ENCODE assay signal across 27 cellular contexts in genomic region chrX:64192673-64193072, GRCh38. TPM values are rescaled to one million over a fixed set of nuclear protein-coding genes. Genes with fewer than 3 reads are reported as not detected.
"Had no signal": no experiment of that assay in that cellular context is flagged by ENCODE, and none has a peak within 500 bp of the region (broad histone marks: within the 10 kb centered on the region; RNA-seq: fewer than 3 reads in every experiment).

No MANE protein-coding gene starts in this region.

- H3K4me1 Mint-ChIP-seq: central memory CD8-positive, alpha-beta T cell; natural killer cell; stimulated activated effector memory CD8-positive, alpha-beta T cell treated with anti-CD3 and anti-CD28 coated beads, Interleukin-12 subunit alpha, Interleukin-12 subunit beta, amount 100 ng/mL, for 72 hours had no signal

- ATAC-seq: left colon; natural killer cell; pancreas; stimulated activated effector memory CD8-positive, alpha-beta T cell treated with anti-CD3 and anti-CD28 coated beads, Interleukin-12 subunit alpha, Interleukin-12 subunit beta, amount 100 ng/mL, for 72 hours had no signal

- H3K9me3 Mint-ChIP-seq: central memory CD8-positive, alpha-beta T cell; memory B cell; natural killer cell; stimulated activated effector memory CD8-positive, alpha-beta T cell treated with anti-CD3 and anti-CD28 coated beads, Interleukin-12 subunit alpha, Interleukin-12 subunit beta, amount 100 ng/mL, for 72 hours had no signal

- DNase-seq: colonic mucosa; dermis blood vessel endothelial cell; effector memory CD4-positive, alpha-beta T cell; foreskin melanocyte; left colon; natural killer cell; occipital lobe; pancreas; sigmoid colon; stimulated activated CD4-positive, alpha-beta T cell treated with anti-CD3 and anti-CD28 coated beads, Interleukin-2, amount 100 ng/mL, for 24 hours; stimulated activated CD4-positive, alpha-beta T cell treated with anti-CD3 and anti-CD28 coated beads, Interleukin-4, amount 100 ng/mL, for 24 hours; stimulated activated naive CD4-positive, alpha-beta T cell treated with Interleukin-2 at 50 U/mL for 16 hours; stomach; thyroid gland; trophoblast cell had no signal

- H3K4me3 ChIP-seq: colonic mucosa, esophagus muscularis mucosa, hepatocyte, lung, pancreas, sigmoid colon, stomach, thyroid gland had no signal

- H3K27me3 ChIP-seq: colonic mucosa, esophagus muscularis mucosa, hepatocyte, pancreas, sigmoid colon, stomach, thyroid gland had no signal

- H2AFZ ChIP-seq: hepatocyte had no signal

- H3K27me3 Mint-ChIP-seq: central memory CD8-positive, alpha-beta T cell; memory B cell had no signal

- H3K4me2 ChIP-seq: hepatocyte had no signal

- H3K79me2 ChIP-seq: hepatocyte had no signal

- H3K9me3 ChIP-seq: colonic mucosa, esophagus muscularis mucosa, pancreas, sigmoid colon, stomach, thyroid gland had no signal

- H3K4me3 Mint-ChIP-seq: central memory CD8-positive, alpha-beta T cell; memory B cell; natural killer cell; stimulated activated effector memory CD8-positive, alpha-beta T cell treated with anti-CD3 and anti-CD28 coated beads, Interleukin-12 subunit alpha, Interleukin-12 subunit beta, amount 100 ng/mL, for 72 hours had no signal

- H3K27ac Mint-ChIP-seq: memory B cell; natural killer cell; stimulated activated effector memory CD8-positive, alpha-beta T cell treated with anti-CD3 and anti-CD28 coated beads, Interleukin-12 subunit alpha, Interleukin-12 subunit beta, amount 100 ng/mL, for 72 hours had no signal

- H3K27ac ChIP-seq: colonic mucosa, esophagus muscularis mucosa, hepatocyte, pancreas, sigmoid colon, stomach, thyroid gland had no signal

- H3K4me1 ChIP-seq: colonic mucosa, esophagus muscularis mucosa, pancreas, sigmoid colon, stomach, thyroid gland had no signal

- H3K36me3 ChIP-seq: colonic mucosa had no signal

- H3K36me3 Mint-ChIP-seq: natural killer cell had no signal

RNA-seq across cellular contexts. Expression of gene ASB12, which starts 37.7 kb away (rescaled TPM):
- total RNA-seq: dermis blood vessel endothelial cell, endothelial cell of umbilical vein, epithelial cell of proximal tubule, esophagus muscularis mucosa, hepatocyte, kidney epithelial cell, liver, pulmonary artery endothelial cell, stomach, subcutaneous adipose tissue, thyroid gland had no signal
